Comparison of ENCODE assay signal across 24 cellular contexts in the genomic region with DNA sequence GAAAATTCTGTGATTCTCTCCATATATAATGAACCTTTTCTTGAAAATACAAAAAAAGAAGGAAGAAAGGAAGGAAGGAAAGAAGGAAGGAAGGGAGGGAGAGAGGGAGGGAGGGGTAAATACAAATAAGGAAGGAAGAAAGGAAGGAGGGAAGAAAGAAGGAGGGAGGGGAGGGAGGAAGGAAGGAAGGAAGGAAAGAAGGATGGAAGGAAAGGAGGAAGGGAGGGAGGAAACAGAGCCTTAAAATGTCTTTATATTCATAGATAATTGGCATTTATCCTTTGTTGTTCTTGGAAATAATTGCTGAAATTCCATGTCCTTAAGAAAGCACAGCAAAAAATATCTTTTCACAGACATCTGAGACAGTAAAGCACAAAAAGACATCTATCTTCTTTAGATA. TPM values are rescaled to one million over a fixed set of nuclear protein-coding genes. Genes with fewer than 3 reads are reported as not detected.
DNase-seq lines count a peak whose midpoint lies in the region; ATAC-seq, FAIRE-seq and TF ChIP-seq lines count a peak whose summit lies in the region.
"Had no signal": no experiment of that assay in that cellular context is flagged by ENCODE, and none has a peak within 500 bp of the region (broad histone marks: within the 10 kb centered on the region; RNA-seq: fewer than 3 reads in every experiment).

No MANE protein-coding gene starts in this region.

- no peak for TF ChIP-seq POLR2A in K562 (conservative IDR thresholded peaks at IDR 0.05)

- H3K9me3 ChIP-seq in CD4-positive, alpha-beta memory T cell (ENCODE audit: control insufficient read depth in 1 of 2, low read length in 2 of 2) = no peaks in the 10 kb centered on the region
- H3K9me3 ChIP-seq in HEK293 (ENCODE audit: control insufficient read depth, insufficient read depth, low read depth, low read length) = no peaks in the 10 kb centered on the region
- H3K9me3 ChIP-seq in K562 (replicated peaks; ENCODE audit: control insufficient read depth, insufficient read depth, low read depth, low read length) = no peaks in the 10 kb centered on the region

- H4K20me1 ChIP-seq in K562 (replicated peaks; ENCODE audit: control insufficient read depth, insufficient read depth, low read length) = no peaks in the 10 kb centered on the region

- CTCF ChIA-PET in CD4-positive, alpha-beta memory T cell (lab: Charles Lee; ENCODE audit: partially characterized antibody) = interaction anchor here (0.9 to 4.2 kb wide), 5 partner anchors 8 to 100 kb away, joined by 3 to 22 read pairs (median 3); a partner anchor contains a TSS
- CTCF ChIA-PET in HEK293 (lab: Yijun Ruan, JAX) (no interaction called here), K562 (lab: Yijun Ruan, JAX; ENCODE audit: low intra/inter-chr PET ratio) (no interaction called here)

- no peaks in the 10 kb centered on the region for H3K9me1 ChIP-seq in K562 (ENCODE audit: control insufficient read depth, insufficient read depth, low read length)

- no peak overlapping the region for H3K4me2 ChIP-seq in K562 (ENCODE audit: insufficient read depth, low read length)

- peaks cover 30% of the 10 kb centered on the region for H3K4me1 ChIP-seq in CD4-positive, alpha-beta memory T cell (ENCODE audit: insufficient read depth, low read length)
- no peaks in the 10 kb centered on the region for H3K4me1 ChIP-seq in HEK293 (ENCODE audit: control insufficient read depth, insufficient read depth, low read length)
- no peaks in the 10 kb centered on the region; a peak in 1 of 5 replicates for H3K4me1 ChIP-seq in K562 (replicated peaks in 1 of 2; ENCODE audit: control insufficient read depth in 2 of 2, insufficient read depth in 2 of 2, low read length in 2 of 2)

- H3K9me3 Mint-ChIP-seq in CD4-positive, alpha-beta memory T cell = peaks cover 0 to 1% (median 0%) of the 10 kb centered on the region in 8 donors
- H3K9me3 Mint-ChIP-seq in natural killer cell treated with Interleukin-12 subunit alpha and Interleukin-12 subunit beta and Interleukin-15 and Interleukin-18, amount 100 ng/mL, for 72 hours = no peaks in the 10 kb centered on the region

- BruUV-seq in K562 (replicated peaks; lab: Mats Ljungman, UMichigan) = no TSS peak

- intact Hi-C loops in CD4-positive, alpha-beta memory T cell (cut with micrococcal nuclease) = no loop called here
- intact Hi-C loops in K562 (cut with micrococcal nuclease) = no loop called here

- in situ Hi-C loops in K562 (cut with MboI) = no loop called here

- H3K9ac ChIP-seq in K562 (ENCODE audit: insufficient read depth in 1 of 2, low read depth in 2 of 2, low read length in 2 of 2) = no peak overlapping the region

- H3K36me3 ChIP-seq in CD4-positive, alpha-beta memory T cell (ENCODE audit: insufficient read depth, low read length) = peaks cover 10% of the 10 kb centered on the region
- no peaks in the 10 kb centered on the region for H3K36me3 ChIP-seq in HEK293 (ENCODE audit: control insufficient read depth in 2 of 2, insufficient read depth in 1 of 2, low read length in 2 of 2)
- no peaks in the 10 kb centered on the region for H3K36me3 ChIP-seq in K562 (ENCODE audit: control insufficient read depth, insufficient read depth, low read length)

- peak overlapping the region in 5 of 7 donors; percentile 36 to 93 (median 65) for H3K27ac Mint-ChIP-seq in CD4-positive, alpha-beta memory T cell
- peak overlapping the region; percentile 91 to 93 for H3K27ac Mint-ChIP-seq in natural killer cell treated with Interleukin-12 subunit alpha and Interleukin-12 subunit beta and Interleukin-15 and Interleukin-18, amount 100 ng/mL, for 72 hours

- ATAC-seq in K562 (no peak), GM18519 (IDR thresholded peaks at IDR 0.05; ENCODE audit: low FRiP score, unreplicated experiment) (no peak), HG02884 (IDR thresholded peaks at IDR 0.05; ENCODE audit: unreplicated experiment) (no peak)
- ATAC-seq in natural killer cell treated with Interleukin-12 subunit alpha and Interleukin-12 subunit beta and Interleukin-15 and Interleukin-18, amount 100 ng/mL, for 72 hours = no peak
- ATAC-seq: HCT116, Panc1, SK-N-SH treated with all-trans-retinoic acid at 6 μM for 48 hours had no signal

- no peak for TF ChIP-seq RAD21 in K562 (CRISPR knock-in tag; conservative IDR thresholded peaks at IDR 0.05 in 1 of 2, IDR thresholded peaks at IDR 0.05 in 1 of 2)

- H3K4me3 ChIP-seq in CD4-positive, alpha-beta memory T cell (ENCODE audit: low read length in 2 of 2) = no peak overlapping the region
- H3K4me3 ChIP-seq in HEK293 (ENCODE audit: low read depth, low read length) (no peak overlapping the region), K562 (no peak overlapping the region)

- no peaks in the 10 kb centered on the region for H3K27me3 ChIP-seq in CD4-positive, alpha-beta memory T cell (ENCODE audit: insufficient read depth, low read length)
- H3K27me3 ChIP-seq in K562 (ENCODE audit: control insufficient read depth in 2 of 2, insufficient read depth in 2 of 2, low read length in 2 of 2) = no peaks in the 10 kb centered on the region; a peak in 1 of 5 replicates

- peaks cover 48 to 55% of the 10 kb centered on the region in 2 donors for H3K36me3 Mint-ChIP-seq in CD4-positive, alpha-beta memory T cell
- H3K36me3 Mint-ChIP-seq in natural killer cell treated with Interleukin-12 subunit alpha and Interleukin-12 subunit beta and Interleukin-15 and Interleukin-18, amount 100 ng/mL, for 72 hours = peaks cover 9% of the 10 kb centered on the region

- no peak for FAIRE-seq in K562 (lab: Jason Lieb, UNC)
- FAIRE-seq: D721Med, GM18507, GM19239, H1 had no signal

- no peak overlapping the region for H2AFZ ChIP-seq in K562 (ENCODE audit: low read depth, low read length)

- H3K4me1 Mint-ChIP-seq in CD4-positive, alpha-beta memory T cell = peaks cover 31 to 51% (median 40%) of the 10 kb centered on the region in 4 donors
- H3K4me1 Mint-ChIP-seq in natural killer cell treated with Interleukin-12 subunit alpha and Interleukin-12 subunit beta and Interleukin-15 and Interleukin-18, amount 100 ng/mL, for 72 hours (ENCODE audit: low read depth in 2 of 2) = peaks cover 47 to 51% of the 10 kb centered on the region in 2 donors

- TF ChIP-seq EP300 in K562 (IDR thresholded peaks at IDR 0.05; ENCODE audit: low read length) = no peak

- DNase-seq in CD4-positive, alpha-beta memory T cell = no peak
- DNase-seq in K562 (ENCODE audit: extremely low read depth in 1 of 4, low spot score in 3 of 4) (no peak), NCI-H187 (lab: John Stamatoyannopoulos, UW) (no peak)
- DNase-seq in natural killer cell treated with Interleukin-12 subunit alpha and Interleukin-12 subunit beta and Interleukin-15 and Interleukin-18, amount 100 ng/mL, for 72 hours (ENCODE audit: low spot score) = no peak
- DNase-seq: DMS53; GDM1; Kasumi-1; NCI-H1417; NCI-H1930; NCI-H748 treated with DMSO at 0.1 percent for 48 hours; NK-92 treated with Interleukin-12 subunit alpha and Interleukin-12 subunit beta, amount 100 ng/mL, for 24 hours; SIG-M5 had no signal

- no peaks in the 10 kb centered on the region for H3K27me3 Mint-ChIP-seq in CD4-positive, alpha-beta memory T cell
- H3K27me3 Mint-ChIP-seq in natural killer cell treated with Interleukin-12 subunit alpha and Interleukin-12 subunit beta and Interleukin-15 and Interleukin-18, amount 100 ng/mL, for 72 hours = no peaks in the 10 kb centered on the region

- TF ChIP-seq CTCF in HEK293 (tag by site-specific recombination; IDR thresholded peaks at IDR 0.05) (no peak), K562 (IDR thresholded peaks at IDR 0.05 in 2 of 3, conservative IDR thresholded peaks at IDR 0.05 in 1 of 3; ENCODE audit: insufficient read depth in 2 of 3, low read depth in 1 of 3, low read length in 3 of 3) (no peak)

- no peak overlapping the region for H3K4me3 Mint-ChIP-seq in CD4-positive, alpha-beta memory T cell
- H3K4me3 Mint-ChIP-seq in natural killer cell treated with Interleukin-12 subunit alpha and Interleukin-12 subunit beta and Interleukin-15 and Interleukin-18, amount 100 ng/mL, for 72 hours = no peak overlapping the region

- POLR2A ChIA-PET in CD4-positive, alpha-beta memory T cell (lab: Charles Lee; ENCODE audit: partially characterized antibody) = interaction anchor here (0.6 to 7.8 kb wide), 3 partner anchors 21 to 419 kb away, joined by 4 to 64 read pairs (median 19); no protein-coding TSS in a partner anchor
- POLR2A ChIA-PET in HEK293 (lab: Yijun Ruan, JAX) = no interaction called here
- POLR2A ChIA-PET in K562 (lab: Yijun Ruan, JAX) = no interaction called here

- H3K27ac ChIP-seq in CD4-positive, alpha-beta memory T cell (ENCODE audit: low read depth, low read length) = no peak overlapping the region
- no peak overlapping the region for H3K27ac ChIP-seq in HEK293 (ENCODE audit: extremely low read depth, low read depth, low read length)
- H3K27ac ChIP-seq in K562 (ENCODE audit: extremely low read depth, low read depth, low read length) = no peak overlapping the region

- no peaks in the 10 kb centered on the region for H3K79me2 ChIP-seq in K562 (ENCODE audit: control insufficient read depth, insufficient read depth, low read length)

TF ChIP-seq in HEK293, 187 proteins besides CTCF, POLR2A, EP300 and RAD21 (continues in another document):
- TF ChIP-seq ZNF558 (tag by site-specific recombination; IDR thresholded peaks at IDR 0.05) = no peak

RNA-seq across cellular contexts. Expression of a gene that starts 40.3 kb away (rescaled TPM):
- 10 to 100 TPM; 24.1 to 29.7 TPM for total RNA-seq in CD4-positive, alpha-beta memory T cell
- polyA plus RNA-seq in CD4-positive, alpha-beta memory T cell = 10 to 100 TPM; 55.1 to 69.2 TPM
- total RNA-seq in K562 (2011; cell fraction: chromatin; rRNA removed; ENCODE audit: low replicate concordance) = not detected in 2 replicates
- not detected in 2 replicates for total RNA-seq in K562 (2011; cell fraction: nucleolus; rRNA removed)
- not detected in 2 replicates for total RNA-seq in K562 (2011; cell fraction: nucleoplasm; rRNA removed)
- total RNA-seq in K562 (2014; rRNA removed) (not detected in 2 replicates), K562 (2014; rRNA removed; fragmentation: Illumina TruSeq; extraction: Trizol) (not detected in 2 replicates), K562 (2015; rRNA removed; fragmentation: Illumina TruSeq; extraction: Trizol) (not detected in 2 replicates), K562 (2021) (0.29 TPM in 1 of 2 replicates, not detected in the other)
- polyA plus RNA-seq in K562 (2011; rRNA removed) (not detected in 2 replicates), K562 (2014; fragmentation: Illumina TruSeq; extraction: Trizol) (0.21 TPM in 1 of 2 replicates, not detected in the other), K562 (2014; fragmentation: Nextera tagmentation; extraction: Ambion mirVana) (under 1 TPM; 0.03 to 0.17 TPM), K562 (2014; rRNA removed) (0.19 TPM in 1 of 2 replicates, not detected in the other)
- not detected in 2 replicates for polyA plus RNA-seq in K562 (2011; cell fraction: cytosol; rRNA removed)
- polyA plus RNA-seq in K562 (2011; cell fraction: nucleus; rRNA removed) = not detected in 2 replicates
- 0.05 TPM in 1 of 2 replicates, not detected in the other for polyA plus RNA-seq in K562 (2012)
- polyA minus RNA-seq in K562 (2011; rRNA and poly(A)+ RNA removed) = not detected in 2 replicates
- polyA minus RNA-seq in K562 (2011; cell fraction: cytosol; rRNA and poly(A)+ RNA removed) = not detected in 2 replicates
- not detected in 2 replicates for polyA minus RNA-seq in K562 (2011; cell fraction: nucleus; rRNA and poly(A)+ RNA removed)
- total RNA-seq in natural killer cell treated with Interleukin-12 subunit alpha and Interleukin-12 subunit beta and Interleukin-15 and Interleukin-18, amount 100 ng/mL, for 72 hours = 10 to 100 TPM; 14.6 to 39.3 TPM
- total RNA-seq: MCF 10A, NCI-H460 had no signal

Comparison
In these comparisons a context has a peak if more than half of its experiments do, and no peak if none do; other contexts are left out.
1. RNA of a gene that starts 40.3 kb away (total RNA-seq): 14.6 to 39.3 TPM in natural killer cell treated with Interleukin-12 subunit alpha and Interleukin-12 subunit beta and Interleukin-15 and Interleukin-18, amount 100 ng/mL, for 72 hours and 24.1 to 29.7 TPM in CD4-positive, alpha-beta memory T cell; 0.29 TPM in K562; every median in the first group is over 10 times any median in the second.